8 cellular contexts compared by ENCODE assay signal in the genomic region with DNA sequence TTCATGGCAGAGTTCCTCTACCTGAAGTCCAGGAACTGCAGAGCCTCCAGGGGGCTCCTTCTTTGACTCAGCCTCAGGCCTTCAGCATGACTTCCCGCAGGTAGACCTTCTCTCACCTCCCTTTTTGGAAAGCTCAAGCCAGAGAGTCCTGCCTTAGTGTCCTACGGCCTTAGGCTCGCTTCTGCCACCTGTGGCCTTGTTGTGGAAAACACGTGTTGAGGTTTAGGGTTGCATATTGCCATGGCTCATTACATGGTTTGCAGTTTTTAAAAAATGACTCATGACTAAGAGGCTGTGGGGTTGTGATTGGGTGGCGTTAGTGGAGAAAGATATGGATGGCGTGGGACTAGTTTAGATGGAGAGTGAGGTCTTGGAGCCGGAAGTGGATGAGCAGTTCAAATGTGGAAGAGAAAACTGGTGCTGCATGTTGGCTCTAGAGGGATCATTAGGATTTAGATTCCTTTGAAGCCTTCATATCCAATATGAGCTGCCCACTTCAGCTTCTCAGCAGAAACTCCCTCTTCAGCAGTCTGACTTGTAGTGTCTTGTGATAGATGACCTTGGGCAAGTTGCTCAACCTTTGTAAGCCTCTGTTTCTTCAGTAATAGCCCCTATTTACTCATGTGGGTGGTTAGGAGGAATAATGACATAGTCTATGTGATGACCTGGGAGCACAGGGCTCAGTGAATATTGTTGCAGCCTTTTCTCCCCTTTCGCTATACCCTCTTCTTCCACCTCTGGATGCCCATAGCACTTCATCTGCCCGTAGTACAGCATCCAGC. TPM values are rescaled to one million over a fixed set of nuclear protein-coding genes. Genes with fewer than 3 reads are reported as not detected.
DNase-seq lines count a peak whose midpoint lies in the region; ATAC-seq and TF ChIP-seq lines count a peak whose summit lies in the region.

No MANE protein-coding gene starts in this region.

- no peaks in the 10 kb centered on the region for H3K79me2 ChIP-seq in SU-DHL-6 (ENCODE audit: insufficient read depth, low read length)

- H3K36me3 ChIP-seq in SU-DHL-6 (ENCODE audit: low read length) (no peaks in the 10 kb centered on the region), heart right ventricle (no peaks in the 10 kb centered on the region), upper lobe of right lung (no peaks in the 10 kb centered on the region)

- TF ChIP-seq CTCF in SU-DHL-6 (IDR thresholded peaks at IDR 0.05; ENCODE audit: insufficient read depth, low read length, poor library complexity, severe bottlenecking) = peak; percentile 34
- peak in 7 of 9 donors; percentile 38 to 65 (median 54) for TF ChIP-seq CTCF in heart right ventricle (IDR thresholded peaks at IDR 0.05)
- peak; percentile 51 for TF ChIP-seq CTCF in upper lobe of right lung (IDR thresholded peaks at IDR 0.05)
- peak in 2 of 56 donors; percentile 11 to 12 for TF ChIP-seq CTCF in dorsolateral prefrontal cortex (IDR thresholded peaks at IDR 0.05 in 54 of 56, conservative IDR thresholded peaks at IDR 0.05 in 2 of 56; ENCODE audit: low read depth in 1 of 56, partially characterized antibody in 56 of 56)

- H3K9me3 ChIP-seq in SU-DHL-6 (ENCODE audit: insufficient read depth, low read length) (no peaks in the 10 kb centered on the region), heart right ventricle (no peaks in the 10 kb centered on the region), upper lobe of right lung (no peaks in the 10 kb centered on the region)

- H3K4me3 ChIP-seq in SU-DHL-6 (ENCODE audit: insufficient read depth, low read length, poor library complexity, severe bottlenecking) = no peak overlapping the region
- H3K4me3 ChIP-seq in heart right ventricle = no peak overlapping the region
- no peak overlapping the region for H3K4me3 ChIP-seq in upper lobe of right lung
- no peak overlapping the region for H3K4me3 ChIP-seq in dorsolateral prefrontal cortex

- WGBS in heart right ventricle, 2 donors = 75 to 77% methylated on average over 9 of the region's 9 CpGs

- H2AFZ ChIP-seq in SU-DHL-6 (ENCODE audit: low read depth, low read length, severe bottlenecking) = peak overlapping the region; percentile 49

- intact Hi-C loops in heart right ventricle (cut with DNase I) (loop anchor here (5.0 to 10.0 kb wide), 15 partner anchors 136 to 546 kb away; a partner anchor contains a TSS), upper lobe of right lung (cut with DNase I) (no loop called here), dorsolateral prefrontal cortex (cut with DNase I) (loop anchor here in 1 of 2 donors (10.0 kb wide), 2 partner anchors 404 to 406 kb away; no protein-coding TSS in a partner anchor)

- DNase-seq in activated CD4-positive, CD25-positive, alpha-beta regulatory T cell treated with anti-CD3 and anti-CD28 coated beads, Interleukin-2, amount 50 U/mL, for 72 hours = no peak
- DNase-seq in HuH-7.5 (ENCODE audit: low spot score) (peak; percentile 41), heart right ventricle (peak in 1 of 2 donors; percentile 15), upper lobe of right lung (peak; percentile 71), dorsolateral prefrontal cortex (no peak)

- H3K27me3 ChIP-seq in SU-DHL-6 (ENCODE audit: low read length) = no peaks in the 10 kb centered on the region
- no peaks in the 10 kb centered on the region for H3K27me3 ChIP-seq in heart right ventricle
- no peaks in the 10 kb centered on the region for H3K27me3 ChIP-seq in upper lobe of right lung
- H3K27me3 ChIP-seq in dorsolateral prefrontal cortex = no peaks in the 10 kb centered on the region

- ATAC-seq in activated CD4-positive, CD25-positive, alpha-beta regulatory T cell treated with anti-CD3 and anti-CD28 coated beads, Interleukin-2, amount 50 U/mL, for 24 hours = peak; percentile 35 to 43
- ATAC-seq in GM21619 (IDR thresholded peaks at IDR 0.05; ENCODE audit: unreplicated experiment) = peak; percentile 76
- ATAC-seq in heart right ventricle = peak in 7 of 8 donors; percentile 18 to 74 (median 50)
- peak; percentile 85 for ATAC-seq in upper lobe of right lung

- H3K4me1 ChIP-seq in heart right ventricle (peaks cover 0 to 43% (median 5%) of the 10 kb centered on the region in 9 donors), upper lobe of right lung (peaks cover 17% of the 10 kb centered on the region)

- H3K27ac ChIP-seq in SU-DHL-6 (ENCODE audit: low read depth, low read length) = no peak overlapping the region
- H3K27ac ChIP-seq in heart right ventricle = peak overlapping the region in 1 of 10 donors; percentile 91
- no peak overlapping the region for H3K27ac ChIP-seq in upper lobe of right lung
- no peak overlapping the region for H3K27ac ChIP-seq in dorsolateral prefrontal cortex

- H3K9ac ChIP-seq in SU-DHL-6 (ENCODE audit: low read length) = no peak overlapping the region

- H3F3A ChIP-seq in SU-DHL-6 (ENCODE audit: insufficient read depth) = peaks cover 3% of the 10 kb centered on the region

- no peaks in the 10 kb centered on the region for H4K20me1 ChIP-seq in SU-DHL-6 (ENCODE audit: low read depth, low read length)

- no peak overlapping the region for H3K4me2 ChIP-seq in SU-DHL-6 (ENCODE audit: low read depth, low read length, poor library complexity, severe bottlenecking)

- no peaks in the 10 kb centered on the region for H3K9me2 ChIP-seq in SU-DHL-6 (replicated peaks; ENCODE audit: insufficient read depth, low read length)

RNA-seq across cellular contexts. Expression of a gene that starts 6.5 kb away (rescaled TPM):
- total RNA-seq in heart right ventricle = 10 to 100 TPM; 26.3 to 51.8 (median 36.6) TPM
- polyA plus RNA-seq in heart right ventricle = 1 to 10 TPM; 3.1 to 9.5 TPM
- 39.2 TPM for total RNA-seq in upper lobe of right lung
- 10 to 100 TPM; 23.4 to 68.4 (median 36.5) TPM for total RNA-seq in dorsolateral prefrontal cortex

Comparison
In these comparisons a context has a peak if more than half of its experiments do, and no peak if none do; other contexts are left out.
1. DNase-seq: peak in HuH-7.5 (single experiment) and upper lobe of right lung (single experiment); none in activated CD4-positive, CD25-positive, alpha-beta regulatory T cell treated with anti-CD3 and anti-CD28 coated beads, Interleukin-2, amount 50 U/mL, for 72 hours (single experiment) and dorsolateral prefrontal cortex (0 of 10).
2. Peak in every context shown above with its lines, with median percentiles within 50 percentile points of each other: ATAC-seq.